Comparison of ENCODE assay signal across 20 cellular contexts in the genomic region with DNA sequence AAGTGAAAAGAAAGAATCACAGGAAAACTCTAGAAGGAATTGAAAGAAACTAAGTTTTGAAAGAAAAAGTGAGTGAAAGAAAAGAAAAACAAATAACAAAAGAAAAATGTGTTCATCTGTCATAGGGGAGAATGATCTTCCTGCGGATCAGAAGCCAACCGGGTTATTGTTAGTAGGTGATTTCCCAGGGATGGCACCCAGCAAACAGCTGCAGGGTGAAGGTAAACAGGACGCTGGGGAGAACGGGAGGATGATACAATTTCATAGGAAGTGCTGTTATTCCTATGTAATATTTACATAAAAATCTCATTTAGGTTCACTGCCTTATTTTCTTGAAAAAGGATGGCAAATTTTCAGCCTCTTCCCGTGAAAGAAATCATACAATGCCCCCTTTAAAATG.
DNase-seq lines count a peak whose midpoint lies in the region; ATAC-seq and TF ChIP-seq lines count a peak whose summit lies in the region.
"Had no signal": no experiment of that assay in that cellular context is flagged by ENCODE, and none has a peak within 500 bp of the region (broad histone marks: within the 10 kb centered on the region; RNA-seq: fewer than 3 reads in every experiment).

No MANE protein-coding gene starts in this region.

- no peak overlapping the region for H3K27ac ChIP-seq in SK-N-SH (ENCODE audit: low read depth in 2 of 2, low read length in 1 of 2)
- H3K27ac ChIP-seq in mucosa of rectum (ENCODE audit: low read depth in 2 of 2, low read length in 2 of 2), result peak overlapping the region; percentile 6 to 49
- H3K27ac ChIP-seq: neutrophil, right atrium auricular region, thoracic aorta had no signal

- H3K4me3 Mint-ChIP-seq in brain, result no peak overlapping the region
- H3K4me3 Mint-ChIP-seq: CD8-positive, alpha-beta memory T cell had no signal

- H3K9me3 ChIP-seq in SK-N-SH (no peaks in the 10 kb centered on the region), mucosa of rectum (ENCODE audit: control insufficient read depth in 2 of 2, low read length in 2 of 2) (no peaks in the 10 kb centered on the region)
- H3K9me3 ChIP-seq: MG63, neutrophil, right atrium auricular region, thoracic aorta had no signal

- H3K79me2 ChIP-seq in SK-N-SH (ENCODE audit: insufficient read depth), result no peaks in the 10 kb centered on the region

- H3K9ac ChIP-seq in SK-N-SH (no peak overlapping the region), mucosa of rectum (ENCODE audit: low read depth in 1 of 2, low read length in 2 of 2) (no peak overlapping the region)

- H3K27me3 ChIP-seq in SK-N-SH (ENCODE audit: insufficient read depth), result no peaks in the 10 kb centered on the region
- no peaks in the 10 kb centered on the region for H3K27me3 ChIP-seq in mucosa of rectum (ENCODE audit: control insufficient read depth in 2 of 2, insufficient read depth in 2 of 2, low read length in 2 of 2)
- H3K27me3 ChIP-seq: MG63, neutrophil, right atrium auricular region had no signal

- TF ChIP-seq CTCF in SK-N-SH (IDR thresholded peaks at IDR 0.05) (no peak), brain (conservative IDR thresholded peaks at IDR 0.05) (no peak)

- H3F3A ChIP-seq in SK-N-SH (replicated peaks; ENCODE audit: insufficient read depth), result no peaks in the 10 kb centered on the region

- H3K4me2 ChIP-seq in SK-N-SH, result no peak overlapping the region

- ATAC-seq in SK-N-SH treated with all-trans-retinoic acid at 6 μM for 48 hours, result no peak
- no peak for ATAC-seq in GM21786 (IDR thresholded peaks at IDR 0.05; ENCODE audit: unreplicated experiment)

- H2AFZ ChIP-seq in SK-N-SH (ENCODE audit: low read depth), result peak overlapping the region; percentile 33; the same call in 1 of the 2 replicates

- no peak for TF ChIP-seq RAD21 in SK-N-SH (IDR thresholded peaks at IDR 0.05; ENCODE audit: low read length)

- no peaks in the 10 kb centered on the region for H4K20me1 ChIP-seq in SK-N-SH (ENCODE audit: insufficient read depth)

- peak overlapping the region in 3 of 5 experiments; percentile 3 to 61 (median 52) for H3K27ac Mint-ChIP-seq in brain
- H3K27ac Mint-ChIP-seq: CD8-positive, alpha-beta memory T cell had no signal

- H3K4me1 ChIP-seq in SK-N-SH (ENCODE audit: control insufficient read depth in 1 of 2, insufficient read depth in 2 of 2, low read depth in 1 of 2, low read length in 1 of 2) (0 out of 4 replicates have a peak, but pooled peaks cover 0 to 5% of the 10 kb centered on the region in 2 experiments), mucosa of rectum (ENCODE audit: control insufficient read depth in 2 of 2, insufficient read depth in 2 of 2, low read length in 2 of 2) (peaks cover 7 to 24% of the 10 kb centered on the region in 2 donors)

- DNase-seq in SK-N-SH, result no peak
- DNase-seq in kidney tubule cell (ENCODE audit: low spot score), result no peak
- no peak for DNase-seq in A172 (ENCODE audit: low spot score)
- no peak for DNase-seq in 8988T
- DNase-seq: activated CD4-positive, alpha-beta T cell treated with anti-CD3 and anti-CD28 coated beads for 4 hours; activated naive CD4-positive, alpha-beta T cell treated with anti-CD3 and anti-CD28 coated beads, Interleukin-2, amount 50 U/mL, for 16 hours; CD8-positive, alpha-beta memory T cell; HCEC 1CT; hippocampal formation; left cardiac atrium; MG63; NCI-H2081 treated with DMSO at 0.1 percent for 48 hours; T1000 had no signal

- no peaks in the 10 kb centered on the region for H3K36me3 Mint-ChIP-seq in brain
- H3K36me3 Mint-ChIP-seq: CD8-positive, alpha-beta memory T cell had no signal

- POLR2A ChIA-PET in SK-N-SH (lab: Yijun Ruan, JAX), result no interaction called here

- no peaks in the 10 kb centered on the region for H3K36me3 ChIP-seq in SK-N-SH (replicated peaks in 1 of 2; ENCODE audit: control insufficient read depth in 1 of 2, insufficient read depth in 2 of 2, low read length in 1 of 2)
- no peaks in the 10 kb centered on the region for H3K36me3 ChIP-seq in mucosa of rectum (ENCODE audit: control insufficient read depth in 2 of 2, insufficient read depth in 2 of 2, low read length in 2 of 2)
- H3K36me3 ChIP-seq: MG63, neutrophil, right atrium auricular region, thoracic aorta had no signal

- no peaks in the 10 kb centered on the region for H3K27me3 Mint-ChIP-seq in brain

- no peak for TF ChIP-seq EP300 in SK-N-SH (IDR thresholded peaks at IDR 0.05; ENCODE audit: borderline replicate concordance in 1 of 2, low read depth in 1 of 2, low read length in 1 of 2)

- H3K4me3 ChIP-seq in SK-N-SH (ENCODE audit: low read depth in 2 of 2, low read length in 1 of 2) (no peak overlapping the region), mucosa of rectum (ENCODE audit: low read length in 2 of 2) (peak overlapping the region; percentile 61 to 64)
- H3K4me3 ChIP-seq: MG63, right atrium auricular region, thoracic aorta had no signal

- WGBS in SK-N-SH (ENCODE audit: low lambda C conversion rate), result 72% methylated on average over 5 of the region's 5 CpGs

- no peaks in the 10 kb centered on the region for H3K9me3 Mint-ChIP-seq in brain
- H3K9me3 Mint-ChIP-seq: CD8-positive, alpha-beta memory T cell had no signal

- H3K9me2 ChIP-seq in SK-N-SH, result no peaks in the 10 kb centered on the region

- peaks cover 12% of the 10 kb centered on the region for H3K4me1 Mint-ChIP-seq in brain
- H3K4me1 Mint-ChIP-seq: CD8-positive, alpha-beta memory T cell had no signal

- CTCF ChIA-PET in SK-N-SH (lab: Yijun Ruan, JAX), result no interaction called here

TF ChIP-seq in SK-N-SH, 30 proteins besides CTCF, POLR2A, EP300 and RAD21:
- TF ChIP-seq RCOR1 (IDR thresholded peaks at IDR 0.05; ENCODE audit: low read length) (no peak), FOSL2 (IDR thresholded peaks at IDR 0.05; ENCODE audit: borderline replicate concordance, low read depth) (no peak), SIN3A (IDR thresholded peaks at IDR 0.05; ENCODE audit: borderline replicate concordance, low read depth, low read length) (no peak), FOXJ3 (CRISPR knock-in tag; IDR thresholded peaks at IDR 0.05) (no peak), GABPA (IDR thresholded peaks at IDR 0.05; ENCODE audit: low read depth) (no peak)

TF ChIP-seq in SK-N-SH treated with all-trans-retinoic acid at 6 μM for 48 hours, 23 proteins besides CTCF, POLR2A, EP300 and RAD21:
- TF ChIP-seq ARNTL (CRISPR knock-in tag; IDR thresholded peaks at IDR 0.05; ENCODE audit: borderline replicate concordance, low read depth) (no peak), POU6F1 (CRISPR knock-in tag; IDR thresholded peaks at IDR 0.05; ENCODE audit: borderline replicate concordance, low read depth) (no peak), PPARA (CRISPR knock-in tag; IDR thresholded peaks at IDR 0.05; ENCODE audit: borderline replicate concordance) (no peak), TCF4 (CRISPR knock-in tag; IDR thresholded peaks at IDR 0.05; ENCODE audit: borderline replicate concordance) (no peak), SNAI2 (CRISPR knock-in tag; IDR thresholded peaks at IDR 0.05) (no peak), TOX (CRISPR knock-in tag; IDR thresholded peaks at IDR 0.05; ENCODE audit: borderline replicate concordance) (no peak), ZFP3 (CRISPR knock-in tag; IDR thresholded peaks at IDR 0.05) (no peak), ZC3H10 (CRISPR knock-in tag; IDR thresholded peaks at IDR 0.05) (no peak), ZFP30 (CRISPR knock-in tag; IDR thresholded peaks at IDR 0.05) (no peak), RARB (CRISPR knock-in tag; IDR thresholded peaks at IDR 0.05) (no peak), ZNF8 (CRISPR knock-in tag; IDR thresholded peaks at IDR 0.05) (no peak), ISL1 (CRISPR knock-in tag; IDR thresholded peaks at IDR 0.05) (no peak)
- TF ChIP-seq, protein P1, sequence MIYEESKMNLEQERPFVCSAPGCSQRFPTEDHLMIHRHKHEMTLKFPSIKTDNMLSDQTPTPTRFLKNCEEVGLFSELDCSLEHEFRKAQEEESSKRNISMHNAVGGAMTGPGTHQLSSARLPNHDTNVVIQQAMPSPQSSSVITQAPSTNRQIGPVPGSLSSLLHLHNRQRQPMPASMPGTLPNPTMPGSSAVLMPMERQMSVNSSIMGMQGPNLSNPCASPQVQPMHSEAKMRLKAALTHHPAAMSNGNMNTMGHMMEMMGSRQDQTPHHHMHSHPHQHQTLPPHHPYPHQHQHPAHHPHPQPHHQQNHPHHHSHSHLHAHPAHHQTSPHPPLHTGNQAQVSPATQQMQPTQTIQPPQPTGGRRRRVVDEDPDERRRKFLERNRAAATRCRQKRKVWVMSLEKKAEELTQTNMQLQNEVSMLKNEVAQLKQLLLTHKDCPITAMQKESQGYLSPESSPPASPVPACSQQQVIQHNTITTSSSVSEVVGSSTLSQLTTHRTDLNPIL (CRISPR knock-in tag; IDR thresholded peaks at IDR 0.05; ENCODE audit: low read depth), result no peak
- TF ChIP-seq, protein P2, sequence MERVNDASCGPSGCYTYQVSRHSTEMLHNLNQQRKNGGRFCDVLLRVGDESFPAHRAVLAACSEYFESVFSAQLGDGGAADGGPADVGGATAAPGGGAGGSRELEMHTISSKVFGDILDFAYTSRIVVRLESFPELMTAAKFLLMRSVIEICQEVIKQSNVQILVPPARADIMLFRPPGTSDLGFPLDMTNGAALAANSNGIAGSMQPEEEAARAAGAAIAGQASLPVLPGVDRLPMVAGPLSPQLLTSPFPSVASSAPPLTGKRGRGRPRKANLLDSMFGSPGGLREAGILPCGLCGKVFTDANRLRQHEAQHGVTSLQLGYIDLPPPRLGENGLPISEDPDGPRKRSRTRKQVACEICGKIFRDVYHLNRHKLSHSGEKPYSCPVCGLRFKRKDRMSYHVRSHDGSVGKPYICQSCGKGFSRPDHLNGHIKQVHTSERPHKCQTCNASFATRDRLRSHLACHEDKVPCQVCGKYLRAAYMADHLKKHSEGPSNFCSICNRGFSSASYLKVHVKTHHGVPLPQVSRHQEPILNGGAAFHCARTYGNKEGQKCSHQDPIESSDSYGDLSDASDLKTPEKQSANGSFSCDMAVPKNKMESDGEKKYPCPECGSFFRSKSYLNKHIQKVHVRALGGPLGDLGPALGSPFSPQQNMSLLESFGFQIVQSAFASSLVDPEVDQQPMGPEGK (CRISPR knock-in tag; IDR thresholded peaks at IDR 0.05; ENCODE audit: borderline replicate concordance), result no peak

Comparison
In these comparisons a context has a peak if more than half of its experiments do, and no peak if none do; other contexts are left out.
1. H3K27ac ChIP-seq: peak in mucosa of rectum (2 of 2); none in SK-N-SH (0 of 2).
2. H3K4me3 ChIP-seq: peak in mucosa of rectum (2 of 2); none in SK-N-SH (0 of 2).